ENCODE assay signal across 1 cellular context in genomic region chr5:10352404-10353240, GRCh38.
TF ChIP-seq lines count a peak whose summit lies in the region.

No MANE protein-coding gene starts in this region.

TF ChIP-seq in WTC11, 78 proteins besides CTCF, POLR2A, EP300 and RAD21 (continued from another document):
- TF ChIP-seq, protein P1, sequence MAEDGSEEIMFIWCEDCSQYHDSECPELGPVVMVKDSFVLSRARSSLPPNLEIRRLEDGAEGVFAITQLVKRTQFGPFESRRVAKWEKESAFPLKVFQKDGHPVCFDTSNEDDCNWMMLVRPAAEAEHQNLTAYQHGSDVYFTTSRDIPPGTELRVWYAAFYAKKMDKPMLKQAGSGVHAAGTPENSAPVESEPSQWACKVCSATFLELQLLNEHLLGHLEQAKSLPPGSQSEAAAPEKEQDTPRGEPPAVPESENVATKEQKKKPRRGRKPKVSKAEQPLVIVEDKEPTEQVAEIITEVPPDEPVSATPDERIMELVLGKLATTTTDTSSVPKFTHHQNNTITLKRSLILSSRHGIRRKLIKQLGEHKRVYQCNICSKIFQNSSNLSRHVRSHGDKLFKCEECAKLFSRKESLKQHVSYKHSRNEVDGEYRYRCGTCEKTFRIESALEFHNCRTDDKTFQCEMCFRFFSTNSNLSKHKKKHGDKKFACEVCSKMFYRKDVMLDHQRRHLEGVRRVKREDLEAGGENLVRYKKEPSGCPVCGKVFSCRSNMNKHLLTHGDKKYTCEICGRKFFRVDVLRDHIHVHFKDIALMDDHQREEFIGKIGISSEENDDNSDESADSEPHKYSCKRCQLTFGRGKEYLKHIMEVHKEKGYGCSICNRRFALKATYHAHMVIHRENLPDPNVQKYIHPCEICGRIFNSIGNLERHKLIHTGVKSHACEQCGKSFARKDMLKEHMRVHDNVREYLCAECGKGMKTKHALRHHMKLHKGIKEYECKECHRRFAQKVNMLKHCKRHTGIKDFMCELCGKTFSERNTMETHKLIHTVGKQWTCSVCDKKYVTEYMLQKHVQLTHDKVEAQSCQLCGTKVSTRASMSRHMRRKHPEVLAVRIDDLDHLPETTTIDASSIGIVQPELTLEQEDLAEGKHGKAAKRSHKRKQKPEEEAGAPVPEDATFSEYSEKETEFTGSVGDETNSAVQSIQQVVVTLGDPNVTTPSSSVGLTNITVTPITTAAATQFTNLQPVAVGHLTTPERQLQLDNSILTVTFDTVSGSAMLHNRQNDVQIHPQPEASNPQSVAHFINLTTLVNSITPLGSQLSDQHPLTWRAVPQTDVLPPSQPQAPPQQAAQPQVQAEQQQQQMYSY (CRISPR knock-in tag; IDR thresholded peaks at IDR 0.05), result no peak
- TF ChIP-seq FOXP1 (CRISPR knock-in tag; IDR thresholded peaks at IDR 0.05; ENCODE audit: borderline replicate concordance) (no peak), CBFB (CRISPR knock-in tag; IDR thresholded peaks at IDR 0.05; ENCODE audit: low read depth) (no peak), ZNF263 (CRISPR knock-in tag; IDR thresholded peaks at IDR 0.05; ENCODE audit: low read depth) (no peak), ZNF121 (CRISPR knock-in tag; IDR thresholded peaks at IDR 0.05) (no peak), ATF2 (CRISPR knock-in tag; IDR thresholded peaks at IDR 0.05; ENCODE audit: borderline replicate concordance, low read depth) (no peak), SMAD3 (CRISPR knock-in tag; IDR thresholded peaks at IDR 0.05; ENCODE audit: borderline replicate concordance) (no peak), ESRRA (CRISPR knock-in tag; IDR thresholded peaks at IDR 0.05; ENCODE audit: borderline replicate concordance) (no peak), ZNF317 (CRISPR knock-in tag; IDR thresholded peaks at IDR 0.05; ENCODE audit: borderline replicate concordance, low read depth) (no peak), ZMAT4 (CRISPR knock-in tag; IDR thresholded peaks at IDR 0.05) (no peak), ATF1 (CRISPR knock-in tag; IDR thresholded peaks at IDR 0.05) (no peak)
